1 cellular context compared by ENCODE assay signal in the genomic region with DNA sequence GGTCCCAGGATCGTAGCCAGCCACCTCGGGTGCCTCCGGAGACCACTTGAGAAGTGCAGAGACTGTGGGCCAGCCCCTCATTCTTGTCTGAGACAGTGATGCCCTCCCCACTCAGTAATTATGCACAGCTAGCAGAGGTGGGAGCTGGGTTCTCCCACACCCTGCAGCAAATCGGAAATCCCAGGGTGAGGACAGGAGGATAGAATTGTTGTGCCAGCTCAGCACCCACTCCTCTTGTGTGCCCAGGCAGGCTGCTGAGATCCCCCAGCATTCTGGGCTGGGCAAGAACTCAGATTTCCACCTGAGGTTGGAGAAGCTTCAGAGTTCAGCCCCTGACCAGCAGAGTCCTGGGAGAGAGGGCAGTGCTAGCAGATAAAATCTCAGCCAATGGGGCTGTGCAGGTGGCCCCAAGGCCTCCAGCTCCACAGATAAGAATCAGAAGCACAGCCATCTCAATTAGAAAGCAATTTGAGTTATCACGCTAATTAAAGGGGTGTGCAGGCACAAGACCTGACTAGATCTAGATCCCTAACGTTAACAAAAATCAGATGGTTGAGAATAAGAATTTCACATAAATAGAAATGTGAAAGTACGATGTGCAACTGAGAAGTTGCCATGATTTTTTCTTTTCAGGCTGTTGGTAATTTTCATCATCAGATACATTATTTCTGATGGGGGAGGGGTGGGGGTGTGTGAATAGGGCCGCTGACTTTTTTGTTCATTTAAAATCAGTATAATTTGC.
TF ChIP-seq lines count a peak whose summit lies in the region.

No MANE protein-coding gene starts in this region.

TF ChIP-seq in A549, 52 proteins besides CTCF, POLR2A, EP300 and RAD21 (continued from another document):
- no peak for TF ChIP-seq ZFP36 (IDR thresholded peaks at IDR 0.05; ENCODE audit: borderline replicate concordance, partially characterized antibody)
- TF ChIP-seq, protein P1, sequence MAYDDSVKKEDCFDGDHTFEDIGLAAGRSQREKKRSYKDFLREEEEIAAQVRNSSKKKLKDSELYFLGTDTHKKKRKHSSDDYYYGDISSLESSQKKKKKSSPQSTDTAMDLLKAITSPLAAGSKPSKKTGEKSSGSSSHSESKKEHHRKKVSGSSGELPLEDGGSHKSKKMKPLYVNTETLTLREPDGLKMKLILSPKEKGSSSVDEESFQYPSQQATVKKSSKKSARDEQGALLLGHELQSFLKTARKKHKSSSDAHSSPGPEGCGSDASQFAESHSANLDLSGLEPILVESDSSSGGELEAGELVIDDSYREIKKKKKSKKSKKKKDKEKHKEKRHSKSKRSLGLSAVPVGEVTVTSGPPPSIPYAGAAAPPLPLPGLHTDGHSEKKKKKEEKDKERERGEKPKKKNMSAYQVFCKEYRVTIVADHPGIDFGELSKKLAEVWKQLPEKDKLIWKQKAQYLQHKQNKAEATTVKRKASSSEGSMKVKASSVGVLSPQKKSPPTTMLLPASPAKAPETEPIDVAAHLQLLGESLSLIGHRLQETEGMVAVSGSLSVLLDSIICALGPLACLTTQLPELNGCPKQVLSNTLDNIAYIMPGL (CRISPR knock-in tag; IDR thresholded peaks at IDR 0.05; ENCODE audit: borderline replicate concordance) = no peak
- TF ChIP-seq, protein P2, sequence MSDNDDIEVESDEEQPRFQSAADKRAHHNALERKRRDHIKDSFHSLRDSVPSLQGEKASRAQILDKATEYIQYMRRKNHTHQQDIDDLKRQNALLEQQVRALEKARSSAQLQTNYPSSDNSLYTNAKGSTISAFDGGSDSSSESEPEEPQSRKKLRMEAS (IDR thresholded peaks at IDR 0.05) = no peak
